Comparison of ENCODE assay signal across 23 cellular contexts in the genomic region with DNA sequence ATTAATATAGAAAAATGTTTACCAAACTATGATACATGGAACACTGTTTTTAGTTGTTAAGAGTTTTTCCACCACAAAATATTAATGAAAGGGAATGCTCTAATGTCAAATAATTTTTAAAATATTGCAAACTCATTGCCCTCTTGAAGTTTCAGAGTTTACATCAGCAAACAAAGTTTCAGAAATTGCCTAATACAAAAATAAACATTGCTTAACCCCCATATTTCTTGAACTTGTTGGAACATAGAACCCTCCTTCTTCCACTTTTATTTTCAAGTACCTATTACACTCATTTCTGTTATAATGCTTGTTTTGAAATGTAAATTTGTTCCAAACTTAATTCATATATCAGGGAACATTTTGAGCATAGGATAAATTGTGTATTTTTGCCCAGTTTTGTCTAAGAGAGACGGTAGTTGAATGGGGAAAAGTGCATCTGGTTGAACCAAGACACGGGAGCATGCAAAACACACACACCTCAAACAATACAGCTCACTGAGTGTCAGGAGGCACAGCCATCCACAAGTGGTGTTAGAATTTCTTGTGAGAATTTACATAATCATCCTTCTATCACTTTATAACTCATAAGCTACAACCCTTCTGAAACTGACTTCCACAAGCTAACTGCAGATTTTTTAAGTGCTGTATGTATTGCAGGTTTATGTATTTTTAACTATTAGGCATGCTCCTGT. TPM values are rescaled to one million over a fixed set of nuclear protein-coding genes. Genes with fewer than 3 reads are reported as not detected.
DNase-seq lines count a peak whose midpoint lies in the region; ATAC-seq, FAIRE-seq and TF ChIP-seq lines count a peak whose summit lies in the region.
"Had no signal": no experiment of that assay in that cellular context is flagged by ENCODE, and none has a peak within 500 bp of the region (broad histone marks: within the 10 kb centered on the region; RNA-seq: fewer than 3 reads in every experiment).

No MANE protein-coding gene starts in this region.

- peak; percentile 86 for ATAC-seq in left lung
- ATAC-seq: GM12878 had no signal

- intact Hi-C loops in left lung (cut with DNase I) = no loop called here

- H3K79me2 ChIP-seq in ACC112 (ENCODE audit: control insufficient read depth, insufficient read depth, low read length, unreplicated experiment) = no peaks in the 10 kb centered on the region

- no peaks in the 10 kb centered on the region for H3K27me3 ChIP-seq in ACC112 (ENCODE audit: insufficient read depth, low read length)
- H3K27me3 ChIP-seq in bronchial epithelial cell (ENCODE audit: control insufficient read depth, insufficient read depth, low read length) = no peaks in the 10 kb centered on the region
- H3K27me3 ChIP-seq in left lung = no peaks in the 10 kb centered on the region
- H3K27me3 ChIP-seq: MG63 had no signal

- H3K36me3 ChIP-seq in ACC112 (ENCODE audit: insufficient read depth, low read length) (no peaks in the 10 kb centered on the region), bronchial epithelial cell (ENCODE audit: control insufficient read depth, insufficient read depth, low read length) (no peaks in the 10 kb centered on the region), left lung (no peaks in the 10 kb centered on the region)
- H3K36me3 ChIP-seq: HAP-1, MG63 had no signal

- H3K4me1 ChIP-seq in ACC112 (ENCODE audit: control insufficient read depth, insufficient read depth, low read length, unreplicated experiment) = peaks cover 5% of the 10 kb centered on the region
- H3K4me1 ChIP-seq in left lung = no peaks in the 10 kb centered on the region

- peak overlapping the region; percentile 86 for H2AFZ ChIP-seq in ACC112 (ENCODE audit: low read length, unreplicated experiment)

- peak; percentile 7 for DNase-seq in NCI-H460 (ENCODE audit: extremely low read depth, low read depth)
- peak; percentile 88 for DNase-seq in bronchial epithelial cell (ENCODE audit: low read depth)
- no peak for DNase-seq in left lung
- DNase-seq in NCI-H1092 treated with DMSO at 0.1 percent for 48 hours (lab: John Stamatoyannopoulos, UW) = no peak
- DNase-seq in NCI-H187 (lab: John Stamatoyannopoulos, UW) = no peak
- no peak for DNase-seq in DMS 273 treated with DMSO at 0.1 percent for 48 hours (lab: John Stamatoyannopoulos, UW)
- no peak for DNase-seq in NCI-H82 treated with DMSO at 0.1 percent for 48 hours (lab: John Stamatoyannopoulos, UW; ENCODE audit: unreplicated experiment)
- DNase-seq: C1 segment of cervical spinal cord, GF-D8, Karpas-422, MG63, NCI-H1092, NCI-H146, NCI-H2227 treated with DMSO at 0.1 percent for 48 hours, NCI-H524, Right ventricle myocardium superior had no signal

- H3K4me3 ChIP-seq in ACC112 (ENCODE audit: low read depth, low read length) (peak overlapping the region; percentile 42; the same call in 1 of the 2 replicates), bronchial epithelial cell (ENCODE audit: low read depth, low read length) (no peak overlapping the region), left lung (no peak overlapping the region)
- H3K4me3 ChIP-seq: GM12878, HAP-1, MG63 had no signal

- H3K27ac ChIP-seq in ACC112 (ENCODE audit: low read depth, low read length) (peak overlapping the region; percentile 23; the same call in 1 of the 2 replicates), left lung (peak overlapping the region in 1 of 2 donors; percentile 50)
- H3K27ac ChIP-seq: HL-60 had no signal

- H3K9me3 ChIP-seq in left lung = peaks cover 0 to 1% of the 10 kb centered on the region in 2 donors
- H3K9me3 ChIP-seq: HAP-1, MG63 had no signal

- TF ChIP-seq CTCF in bronchial epithelial cell (IDR thresholded peaks at IDR 0.05; ENCODE audit: insufficient read depth, low read length, severe bottlenecking) (no peak), left lung (IDR thresholded peaks at IDR 0.05) (no peak)

- no peak for FAIRE-seq in bronchial epithelial cell (lab: Jason Lieb, UNC)
- FAIRE-seq: GM12878 had no signal

RNA-seq across cellular contexts. Expression of gene MC4R, which starts 5.3 kb away (rescaled TPM):
- total RNA-seq in NCI-H460 (2014; rRNA removed; shearing (Covaris generic)) = not detected in 2 replicates
- 0.12 TPM in 1 of 2 replicates, not detected in the other for polyA plus RNA-seq in NCI-H460 (2014; cell fraction: nucleus; rRNA removed)
- total RNA-seq in bronchial epithelial cell (under 0.01 TPM in 1 of 2 replicates, not detected in the other), left lung (under 1 TPM; 0.16 to 0.17 TPM)
- total RNA-seq: A673, GM12878, HT1080, Right ventricle myocardium superior had no signal
- polyA plus RNA-seq: GM12878, IgD-negative memory B cell had no signal

Comparison
In these comparisons a context has a peak if more than half of its experiments do, and no peak if none do; other contexts are left out.
1. DNase-seq: peak in NCI-H460 (single experiment) and bronchial epithelial cell (single experiment); none in left lung (0 of 2), NCI-H1092 treated with DMSO at 0.1 percent for 48 hours (single experiment), NCI-H187 (0 of 2), DMS 273 treated with DMSO at 0.1 percent for 48 hours (single experiment) and NCI-H82 treated with DMSO at 0.1 percent for 48 hours (single experiment).